ENCODE assay signal across 20 cellular contexts in genomic region chr13:28410096-28410495, GRCh38.
DNase-seq lines count a peak whose midpoint lies in the region; ATAC-seq and TF ChIP-seq lines count a peak whose summit lies in the region.
"Had no signal": no experiment of that assay in that cellular context is flagged by ENCODE, and none has a peak within 500 bp of the region (broad histone marks: within the 10 kb centered on the region; RNA-seq: fewer than 3 reads in every experiment).

No MANE protein-coding gene starts in this region.

- H3K4me1 ChIP-seq in heart right ventricle (peaks cover 0 to 80% (median 49%) of the 10 kb centered on the region in 9 donors), gastrocnemius medialis (peaks cover 0 to 11% of the 10 kb centered on the region in 2 donors)
- no peaks in the 10 kb centered on the region for H3K4me1 ChIP-seq in effector memory CD4-positive, alpha-beta T cell (ENCODE audit: control insufficient read depth, insufficient read depth, low read length, poor library complexity, severe bottlenecking)

- ATAC-seq in heart right ventricle = no peak
- ATAC-seq in left cardiac atrium = no peak
- ATAC-seq in HG02678 (IDR thresholded peaks at IDR 0.05; ENCODE audit: unreplicated experiment) = peak; percentile 40
- ATAC-seq in WTC11 = no peak
- no peak for ATAC-seq in gastrocnemius medialis

- H3K36me3 ChIP-seq in heart right ventricle (peaks cover 0 to 12% (median 0%) of the 10 kb centered on the region in 9 donors), gastrocnemius medialis (no peaks in the 10 kb centered on the region)
- H3K36me3 ChIP-seq in effector memory CD4-positive, alpha-beta T cell (ENCODE audit: control insufficient read depth, insufficient read depth, low read length) = no peaks in the 10 kb centered on the region

- DNase-seq in heart right ventricle (no peak), left cardiac atrium (no peak), WTC11 (ENCODE audit: low spot score) (no peak), gastrocnemius medialis (no peak), retina (no peak), NCI-H2227 (lab: John Stamatoyannopoulos, UW; ENCODE audit: unreplicated experiment) (no peak)
- no peak for DNase-seq in effector memory CD4-positive, alpha-beta T cell
- DNase-seq: AML-193; CD4-positive, CD25-positive, alpha-beta regulatory T cell; COR-L47; DMS79; KBM-7; NCI-H1092 treated with DMSO at 0.1 percent for 48 hours; NCI-H146; NCI-H2029; NCI-H2171; NCI-H446; NCI-H526; Right ventricle myocardium superior had no signal

- H3K27me3 ChIP-seq in heart right ventricle (peaks cover 0 to 6% (median 0%) of the 10 kb centered on the region in 7 donors), gastrocnemius medialis (no peaks in the 10 kb centered on the region)
- no peaks in the 10 kb centered on the region for H3K27me3 ChIP-seq in effector memory CD4-positive, alpha-beta T cell (replicated peaks; ENCODE audit: control insufficient read depth, insufficient read depth, low read length, poor library complexity, severe bottlenecking)

- 46 to 57% methylated on average over 2 of the region's 2 CpGs for WGBS in heart right ventricle, 2 donors

- peak overlapping the region; percentile 75 for H3K27ac Mint-ChIP-seq in WTC11
- H3K27ac Mint-ChIP-seq: CD4-positive, CD25-positive, alpha-beta regulatory T cell had no signal

- no peak for TF ChIP-seq POLR2A in gastrocnemius medialis (IDR thresholded peaks at IDR 0.05)

- H3K36me3 Mint-ChIP-seq in WTC11 = peaks cover 30% of the 10 kb centered on the region
- H3K36me3 Mint-ChIP-seq: CD4-positive, CD25-positive, alpha-beta regulatory T cell had no signal

- intact Hi-C loops in heart right ventricle (cut with DNase I) (no loop called here), left cardiac atrium (cut with DNase I) (no loop called here), gastrocnemius medialis (cut with DNase I; ENCODE audit: low total_unique reads) (no loop called here)

- H3K4me3 Mint-ChIP-seq in WTC11 = no peak overlapping the region
- H3K4me3 Mint-ChIP-seq: CD4-positive, CD25-positive, alpha-beta regulatory T cell had no signal

- H3K27me3 Mint-ChIP-seq in WTC11 (ENCODE audit: low read depth) = no peaks in the 10 kb centered on the region

- POLR2A ChIA-PET in WTC11 (lab: Charles Lee) = interaction anchor here (0.6 to 1.1 kb wide), 2 partner anchors 33 to 60 kb away, joined by 3 to 4 read pairs; no protein-coding TSS in a partner anchor

- H3K9me3 ChIP-seq in heart right ventricle = no peaks in the 10 kb centered on the region
- no peaks in the 10 kb centered on the region for H3K9me3 ChIP-seq in gastrocnemius medialis
- no peaks in the 10 kb centered on the region for H3K9me3 ChIP-seq in effector memory CD4-positive, alpha-beta T cell (ENCODE audit: control insufficient read depth, low read length)

- in situ Hi-C loops in gastrocnemius medialis (cut with MboI; ENCODE audit: low sequenced_read_pairs in 4 of 4) = no loop called here

- TF ChIP-seq CTCF in heart right ventricle (IDR thresholded peaks at IDR 0.05) (no peak), WTC11 (IDR thresholded peaks at IDR 0.05) (no peak), gastrocnemius medialis (IDR thresholded peaks at IDR 0.05 in 4 of 5, conservative IDR thresholded peaks at IDR 0.05 in 1 of 5) (no peak)

- H3K27ac ChIP-seq in heart right ventricle (peak overlapping the region in 6 of 10 donors; percentile 8 to 86 (median 68)), gastrocnemius medialis (peak overlapping the region in 3 of 4 donors; percentile 63 to 74 (median 65))
- H3K27ac ChIP-seq in effector memory CD4-positive, alpha-beta T cell (ENCODE audit: insufficient read depth, low read length, poor library complexity, severe bottlenecking) = no peak overlapping the region

- H3K4me1 Mint-ChIP-seq in WTC11 = peaks cover 49% of the 10 kb centered on the region

- CTCF ChIA-PET in WTC11 (lab: Charles Lee) = interaction anchor here (1.1 kb wide), 1 partner anchor 23 kb away, joined by 3 read pairs; no protein-coding TSS in a partner anchor

- H3K9me3 Mint-ChIP-seq in WTC11 = no peaks in the 10 kb centered on the region
- H3K9me3 Mint-ChIP-seq: CD4-positive, CD25-positive, alpha-beta regulatory T cell had no signal

- H3K4me3 ChIP-seq in heart right ventricle (no peak overlapping the region), gastrocnemius medialis (no peak overlapping the region)
- no peak overlapping the region for H3K4me3 ChIP-seq in effector memory CD4-positive, alpha-beta T cell (ENCODE audit: insufficient read depth, low read depth, low read length, poor library complexity, severe bottlenecking)

TF ChIP-seq in WTC11, 78 proteins besides CTCF, POLR2A, EP300 and RAD21 (continues in another document):
- TF ChIP-seq ZNF219 (CRISPR knock-in tag; IDR thresholded peaks at IDR 0.05; ENCODE audit: borderline replicate concordance) (no peak), ZNF121 (CRISPR knock-in tag; IDR thresholded peaks at IDR 0.05) (no peak), FOXP4 (CRISPR knock-in tag; IDR thresholded peaks at IDR 0.05) (no peak), USF1 (CRISPR knock-in tag; IDR thresholded peaks at IDR 0.05) (no peak), STAT6 (CRISPR knock-in tag; conservative IDR thresholded peaks at IDR 0.05; ENCODE audit: low read depth) (no peak), KAT7 (CRISPR knock-in tag; IDR thresholded peaks at IDR 0.05; ENCODE audit: borderline replicate concordance) (no peak), NR1H2 (CRISPR knock-in tag; IDR thresholded peaks at IDR 0.05) (no peak), TEAD1 (CRISPR knock-in tag; IDR thresholded peaks at IDR 0.05) (no peak), TEAD4 (CRISPR knock-in tag; IDR thresholded peaks at IDR 0.05) (no peak), AFF4 (CRISPR knock-in tag; IDR thresholded peaks at IDR 0.05; ENCODE audit: borderline replicate concordance) (no peak)
